ENCODE assay signal across 13 cellular contexts in the genomic region with DNA sequence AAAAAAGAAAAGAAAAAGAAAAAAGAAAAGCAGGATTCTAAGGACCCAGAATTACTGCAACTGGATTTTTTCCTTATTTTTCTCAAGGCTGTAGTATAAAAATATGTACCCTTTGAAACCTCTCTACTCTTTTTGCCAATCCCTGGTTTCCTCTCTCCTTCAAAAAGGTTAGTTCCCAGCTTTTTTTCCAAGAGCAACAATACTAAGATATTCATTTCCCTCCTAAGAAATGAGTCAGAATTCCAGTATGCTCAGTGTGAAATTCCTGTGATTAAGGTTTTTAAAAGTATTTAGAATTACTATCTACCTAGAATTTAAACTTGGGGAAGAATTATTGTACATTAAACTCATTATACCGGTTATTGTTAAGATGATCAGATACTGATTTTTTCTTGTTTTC. TPM values are rescaled to one million over a fixed set of nuclear protein-coding genes. Genes with fewer than 3 reads are reported as not detected.
DNase-seq lines count a peak whose midpoint lies in the region; ATAC-seq and TF ChIP-seq lines count a peak whose summit lies in the region.
"Had no signal": no experiment of that assay in that cellular context is flagged by ENCODE, and none has a peak within 500 bp of the region (broad histone marks: within the 10 kb centered on the region; RNA-seq: fewer than 3 reads in every experiment).

No MANE protein-coding gene starts in this region.

- peak; percentile 25 for DNase-seq in Daoy (ENCODE audit: low read depth)
- peak in 1 of 2 experiments; percentile 35 for DNase-seq in PC-9
- peak; percentile 69 for DNase-seq in dermis blood vessel endothelial cell
- DNase-seq in osteoblast (ENCODE audit: insufficient read length, low spot score, missing footprints) = no peak
- no peak for DNase-seq in middle frontal gyrus (ENCODE audit: extremely low spot score, low spot score)
- DNase-seq in NCI-H748 (lab: John Stamatoyannopoulos, UW; ENCODE audit: unreplicated experiment) = no peak
- DNase-seq in heart right ventricle = no peak
- DNase-seq in immature natural killer cell = no peak
- DNase-seq: activated CD8-positive, alpha-beta T cell treated with anti-CD3 and anti-CD28 coated beads, Interleukin-2, amount 10 ng/mL, durations not matched to agents 7 days and 5 days; amygdala; NCI-H1694 treated with DMSO at 0.1 percent for 48 hours; NCI-H446 treated with DMSO at 0.1 percent for 48 hours had no signal

- no peaks in the 10 kb centered on the region for H3K27me3 ChIP-seq in PC-9 (ENCODE audit: insufficient read depth, low read depth)
- no peaks in the 10 kb centered on the region for H3K27me3 ChIP-seq in osteoblast (ENCODE audit: insufficient read depth, low read length)
- H3K27me3 ChIP-seq in heart right ventricle = no peaks in the 10 kb centered on the region

- peaks cover 0 to 5% of the 10 kb centered on the region in 2 donors for H3K4me1 Mint-ChIP-seq in immature natural killer cell

- peaks cover 0 to 2% (median 0%) of the 10 kb centered on the region in 3 donors for H3K27me3 Mint-ChIP-seq in immature natural killer cell (ENCODE audit: low read depth in 3 of 3)
- H3K27me3 Mint-ChIP-seq: dendritic cell treated with granulocyte-macrophage colony-stimulating factor and Interleukin-4, amounts not matched to agents 40 ng/mL and 50 ng/mL, for 4 days had no signal

- peak overlapping the region; percentile 9; the same call in 1 of the 2 replicates for H3K27ac ChIP-seq in PC-9
- peak overlapping the region; percentile 55 for H3K27ac ChIP-seq in osteoblast (ENCODE audit: low read depth, low read length)
- H3K27ac ChIP-seq in heart right ventricle = peak overlapping the region in 2 of 10 donors; percentile 22 to 57

- H3K9me2 ChIP-seq in PC-9 (ENCODE audit: insufficient read depth) = no peaks in the 10 kb centered on the region

- no TSS peak for BruUV-seq in PC-9 (replicated peaks; lab: Mats Ljungman, UMichigan)

- no peak overlapping the region for H3K4me3 ChIP-seq in PC-9
- no peak overlapping the region for H3K4me3 ChIP-seq in osteoblast (ENCODE audit: insufficient read depth, low read length)
- H3K4me3 ChIP-seq in heart right ventricle = no peak overlapping the region

- peaks cover 24% of the 10 kb centered on the region for H3F3A ChIP-seq in PC-9 (ENCODE audit: insufficient read depth, low read depth)

- H3K36me3 Mint-ChIP-seq in immature natural killer cell = peaks cover 0 to 6% (median 5%) of the 10 kb centered on the region in 3 donors

- H2AFZ ChIP-seq in PC-9 (no peak overlapping the region), osteoblast (ENCODE audit: low read length) (no peak overlapping the region)

- H3K9me3 ChIP-seq in PC-9 (ENCODE audit: insufficient read depth, low read depth) = no peaks in the 10 kb centered on the region
- no peaks in the 10 kb centered on the region for H3K9me3 ChIP-seq in osteoblast (ENCODE audit: low read depth, low read length)
- H3K9me3 ChIP-seq in heart right ventricle = no peaks in the 10 kb centered on the region

- peaks cover 10% of the 10 kb centered on the region for H3K79me2 ChIP-seq in PC-9 (ENCODE audit: low read depth)
- peaks cover 55% of the 10 kb centered on the region for H3K79me2 ChIP-seq in osteoblast (ENCODE audit: insufficient read depth, low read length)

- H3K4me3 Mint-ChIP-seq in immature natural killer cell = no peak overlapping the region
- H3K4me3 Mint-ChIP-seq: activated CD8-positive, alpha-beta T cell treated with anti-CD3 and anti-CD28 coated beads, Interleukin-2, amount 10 ng/mL, durations not matched to agents 7 days and 5 days; dendritic cell treated with granulocyte-macrophage colony-stimulating factor and Interleukin-4, amounts not matched to agents 40 ng/mL and 50 ng/mL, for 4 days had no signal

- no peaks in the 10 kb centered on the region for H3K9me3 Mint-ChIP-seq in immature natural killer cell
- H3K9me3 Mint-ChIP-seq: dendritic cell treated with granulocyte-macrophage colony-stimulating factor and Interleukin-4, amounts not matched to agents 40 ng/mL and 50 ng/mL, for 4 days had no signal

- POLR2A ChIA-PET in PC-9 (lab: Charles Lee; ENCODE audit: unreplicated experiment) = interaction anchor here (0.6 kb wide), 1 partner anchor 443 kb away, joined by 4 read pairs; no protein-coding TSS in a partner anchor

- H4K20me1 ChIP-seq in PC-9 (ENCODE audit: insufficient read depth) = no peaks in the 10 kb centered on the region
- no peaks in the 10 kb centered on the region for H4K20me1 ChIP-seq in osteoblast (ENCODE audit: insufficient read depth, low read length)

- ATAC-seq in heart right ventricle = no peak
- ATAC-seq: activated CD8-positive, alpha-beta T cell treated with anti-CD3 and anti-CD28 coated beads, Interleukin-2, amount 10 ng/mL, durations not matched to agents 7 days and 5 days had no signal

- TF ChIP-seq CTCF in PC-9 (conservative IDR thresholded peaks at IDR 0.05) (no peak), osteoblast (IDR thresholded peaks at IDR 0.05; ENCODE audit: extremely low read depth, low read depth, low read length) (no peak), heart right ventricle (IDR thresholded peaks at IDR 0.05) (no peak)

- 0 out of 2 replicates have a peak overlapping the region, but pooled peaks have one; percentile 1 for H3K4me2 ChIP-seq in PC-9
- H3K4me2 ChIP-seq in osteoblast (ENCODE audit: insufficient read depth, low read length) = peak overlapping the region; percentile 63

- no peaks in the 10 kb centered on the region for H3K36me3 ChIP-seq in PC-9 (ENCODE audit: low read depth)
- H3K36me3 ChIP-seq in osteoblast (ENCODE audit: insufficient read depth, low read length) = no peaks in the 10 kb centered on the region
- peaks cover 0 to 6% (median 0%) of the 10 kb centered on the region in 9 donors for H3K36me3 ChIP-seq in heart right ventricle

- CTCF ChIA-PET in PC-9 (lab: Charles Lee) = no interaction called here

- H3K27ac Mint-ChIP-seq in immature natural killer cell = no peak overlapping the region
- H3K27ac Mint-ChIP-seq: activated CD8-positive, alpha-beta T cell treated with anti-CD3 and anti-CD28 coated beads, Interleukin-2, amount 10 ng/mL, durations not matched to agents 7 days and 5 days; dendritic cell treated with granulocyte-macrophage colony-stimulating factor and Interleukin-4, amounts not matched to agents 40 ng/mL and 50 ng/mL, for 4 days had no signal

- intact Hi-C loops in PC-9 (cut with micrococcal nuclease; ENCODE audit: unreplicated experiment) = no loop called here
- intact Hi-C loops in heart right ventricle (cut with DNase I) = no loop called here

- WGBS in heart right ventricle, 2 donors = 89 to 94% methylated on average over 1 of the region's 1 CpG

- H3K4me1 ChIP-seq in PC-9 (replicated peaks; ENCODE audit: insufficient read depth) (peaks cover 61% of the 10 kb centered on the region), osteoblast (ENCODE audit: insufficient read depth, low read length) (peaks cover 74% of the 10 kb centered on the region), heart right ventricle (peaks cover 0 to 55% (median 15%) of the 10 kb centered on the region in 9 donors)

RNA-seq across cellular contexts. Expression of gene SMIM14, which starts 22.0 kb away (rescaled TPM):
- 25.3 and 30.1 TPM in 2 replicates for total RNA-seq in Daoy (2014; rRNA removed; shearing (Covaris generic))
- total RNA-seq in PC-9 (2021) (64.1 and 71.2 TPM in 2 replicates), dermis blood vessel endothelial cell (20.9 and 21.7 TPM in 2 replicates), osteoblast (61.5 and 68.7 TPM in 2 replicates), heart right ventricle (10 to 100 TPM in 9 of 10 donors, 1 to 10 TPM in 1; 9.3 to 15.2 (median 11.8) TPM)
- polyA plus RNA-seq in heart right ventricle (1 to 10 TPM; 5.4 to 5.6 TPM), immature natural killer cell (100 to 1,000 TPM in 2 of 3 donors, 10 to 100 TPM in 1; 84.0 to 150 (median 111) TPM)

Comparison
In these comparisons a context has a peak if more than half of its experiments do, and no peak if none do; other contexts are left out.
1. DNase-seq: peak in Daoy (single experiment) and dermis blood vessel endothelial cell (single experiment); none in osteoblast (single experiment), middle frontal gyrus (single experiment), NCI-H748 (single experiment), heart right ventricle (0 of 2) and immature natural killer cell (0 of 3).